8 cellular contexts compared by ENCODE assay signal in the genomic region with DNA sequence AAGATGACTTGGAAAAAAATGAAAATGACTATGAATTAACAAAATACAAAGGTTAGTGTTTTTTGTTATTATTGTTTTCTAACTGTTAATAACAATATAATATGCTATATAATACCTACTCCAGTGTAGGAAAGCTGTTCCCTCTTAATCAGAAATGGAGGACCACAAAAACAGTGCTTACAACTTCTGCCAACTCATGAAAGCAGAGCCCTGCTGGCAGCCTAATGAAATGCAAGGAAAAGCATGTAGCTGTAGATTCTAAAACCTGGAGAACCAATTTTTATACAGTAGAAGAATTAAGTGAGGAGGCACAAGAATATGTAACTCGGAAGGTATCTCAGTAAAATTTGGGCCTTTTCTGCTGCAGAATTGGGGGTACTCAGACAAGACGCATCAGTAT. TPM values are rescaled to one million over a fixed set of nuclear protein-coding genes. Genes with fewer than 3 reads are reported as not detected.
DNase-seq lines count a peak whose midpoint lies in the region; ATAC-seq, FAIRE-seq and TF ChIP-seq lines count a peak whose summit lies in the region.

No MANE protein-coding gene starts in this region.

- no peak overlapping the region for H3K27ac ChIP-seq in endothelial cell of umbilical vein (ENCODE audit: insufficient read depth, low read depth, low read length)
- H3K27ac ChIP-seq in tibial artery = no peak overlapping the region

- no peak overlapping the region for H3K4me2 ChIP-seq in endothelial cell of umbilical vein (ENCODE audit: insufficient read depth, low read length)

- intact Hi-C loops in endothelial cell of umbilical vein (cut with micrococcal nuclease) = no loop called here
- intact Hi-C loops in tibial artery (cut with DNase I; ENCODE audit: low total_unique reads) = no loop called here

- H3K36me3 ChIP-seq in endothelial cell of umbilical vein (ENCODE audit: control insufficient read depth in 2 of 2, extremely low read depth in 1 of 2, insufficient read depth in 2 of 2, low read length in 2 of 2) (no peaks in the 10 kb centered on the region), tibial artery (peaks cover 17 to 25% (median 18%) of the 10 kb centered on the region in 3 donors)

- dilution Hi-C loops in endothelial cell of umbilical vein (cut with MboI; ENCODE audit: extremely low pct_ligation_motif_present, low sequenced_read_pairs) = no loop called here

- H3K9ac ChIP-seq in endothelial cell of umbilical vein (replicated peaks; ENCODE audit: extremely low read depth, insufficient read depth, low read length) = no peak overlapping the region

- no peak for TF ChIP-seq POLR2A in endothelial cell of umbilical vein (IDR thresholded peaks at IDR 0.05; ENCODE audit: low read depth, low read length)

- H3K79me2 ChIP-seq in endothelial cell of umbilical vein (ENCODE audit: control insufficient read depth, insufficient read depth, low read length) = peaks cover 29% of the 10 kb centered on the region

- H3K27me3 ChIP-seq in endothelial cell of umbilical vein (ENCODE audit: control insufficient read depth in 2 of 2, insufficient read depth in 2 of 2, low read length in 2 of 2) (no peaks in the 10 kb centered on the region), tibial artery (no peaks in the 10 kb centered on the region)

- FAIRE-seq in endothelial cell of umbilical vein (lab: Jason Lieb, UNC) = peak; percentile 33

- BruUV-seq in endothelial cell of umbilical vein (replicated peaks; lab: Mats Ljungman, UMichigan) = no TSS peak

- H3K4me3 ChIP-seq in endothelial cell of umbilical vein (replicated peaks in 1 of 3; ENCODE audit: insufficient read depth in 1 of 3, low read depth in 1 of 3, low read length in 3 of 3) (no peak overlapping the region), tibial artery (no peak overlapping the region)

- peak; percentile 20 for DNase-seq in activated naive CD4-positive, alpha-beta T cell treated with anti-CD3 and anti-CD28 coated beads, Interleukin-2, amount 10 ng/mL, durations not matched to agents 7 days and 5 days
- no peak for DNase-seq in activated naive CD4-positive, alpha-beta T cell (lab: John Stamatoyannopoulos, UW)
- peak; percentile 31 for DNase-seq in NCI-H2171 treated with DMSO at 0.1 percent for 48 hours (lab: John Stamatoyannopoulos, UW)
- DNase-seq in endothelial cell of umbilical vein (ENCODE audit: low read depth, low spot score) = peak; percentile 31
- no peak for DNase-seq in tibial artery
- no peak for DNase-seq in NCI-H128 (lab: John Stamatoyannopoulos, UW; ENCODE audit: unreplicated experiment)

- CTCF ChIA-PET in activated naive CD4-positive, alpha-beta T cell treated with anti-CD3 and anti-CD28 coated beads, Interleukin-2, amount 10 ng/mL, durations not matched to agents 7 days and 5 days (lab: Charles Lee) = interaction anchor here (0.9 kb wide), 1 partner anchor 22 kb away, joined by 3 read pairs; no protein-coding TSS in a partner anchor
- CTCF ChIA-PET in endothelial cell of umbilical vein (lab: Charles Lee) = interaction anchor here (0.6 to 1.6 kb wide), 18 partner anchors 8 to 38 kb away, joined by 3 to 12 read pairs (median 4); a partner anchor contains a TSS

- H3K4me1 ChIP-seq in endothelial cell of umbilical vein (ENCODE audit: control insufficient read depth, extremely low read depth, insufficient read depth, low read length) (no peaks in the 10 kb centered on the region), tibial artery (peaks cover 0 to 9% (median 0%) of the 10 kb centered on the region in 4 donors)

- ATAC-seq in GM21515 (IDR thresholded peaks at IDR 0.05; ENCODE audit: unreplicated experiment) = no peak
- no peak for ATAC-seq in GM18858 (IDR thresholded peaks at IDR 0.05; ENCODE audit: unreplicated experiment)

- no peak overlapping the region for H2AFZ ChIP-seq in endothelial cell of umbilical vein (ENCODE audit: low read depth, low read length)

- peaks cover 7% of the 10 kb centered on the region for H3K9me3 Mint-ChIP-seq in activated naive CD4-positive, alpha-beta T cell treated with anti-CD3 and anti-CD28 coated beads, Interleukin-2, amount 10 ng/mL, durations not matched to agents 7 days and 5 days

- POLR2A ChIA-PET in endothelial cell of umbilical vein (lab: Charles Lee) = interaction anchor here (0.7 kb wide), 1 partner anchor 388 kb away, joined by 3 read pairs; no protein-coding TSS in a partner anchor

- H4K20me1 ChIP-seq in endothelial cell of umbilical vein (replicated peaks; ENCODE audit: control insufficient read depth, extremely low read depth, insufficient read depth, low read length) = no peaks in the 10 kb centered on the region

- no peak overlapping the region for H3K27ac Mint-ChIP-seq in activated naive CD4-positive, alpha-beta T cell treated with anti-CD3 and anti-CD28 coated beads, Interleukin-2, amount 10 ng/mL, durations not matched to agents 7 days and 5 days

- no peaks in the 10 kb centered on the region for H3K9me1 ChIP-seq in endothelial cell of umbilical vein (replicated peaks; ENCODE audit: control insufficient read depth, extremely low read depth, insufficient read depth, low read length)

- H3K4me3 Mint-ChIP-seq in activated naive CD4-positive, alpha-beta T cell treated with anti-CD3 and anti-CD28 coated beads, Interleukin-2, amount 10 ng/mL, durations not matched to agents 7 days and 5 days = no peak overlapping the region

- peaks cover 3% of the 10 kb centered on the region for H3K4me1 Mint-ChIP-seq in activated naive CD4-positive, alpha-beta T cell treated with anti-CD3 and anti-CD28 coated beads, Interleukin-2, amount 10 ng/mL, durations not matched to agents 7 days and 5 days

- no peaks in the 10 kb centered on the region for H3K27me3 Mint-ChIP-seq in activated naive CD4-positive, alpha-beta T cell treated with anti-CD3 and anti-CD28 coated beads, Interleukin-2, amount 10 ng/mL, durations not matched to agents 7 days and 5 days

- H3K9me3 ChIP-seq in endothelial cell of umbilical vein (replicated peaks; ENCODE audit: control insufficient read depth, insufficient read depth, low read length) (no peaks in the 10 kb centered on the region), tibial artery (no peaks in the 10 kb centered on the region)

- H3K36me3 Mint-ChIP-seq in activated naive CD4-positive, alpha-beta T cell treated with anti-CD3 and anti-CD28 coated beads, Interleukin-2, amount 10 ng/mL, durations not matched to agents 7 days and 5 days = peaks cover 46% of the 10 kb centered on the region

- TF ChIP-seq CTCF in endothelial cell of umbilical vein (IDR thresholded peaks at IDR 0.05; ENCODE audit: extremely low read depth in 1 of 2, insufficient read depth in 1 of 2, low read depth in 1 of 2, low read length in 2 of 2) = peak; percentile 39 to 47
- TF ChIP-seq CTCF in tibial artery (IDR thresholded peaks at IDR 0.05) = peak; percentile 1 to 20

TF ChIP-seq in endothelial cell of umbilical vein, 7 proteins besides CTCF, POLR2A, EP300 and RAD21:
- TF ChIP-seq JUN (IDR thresholded peaks at IDR 0.05; ENCODE audit: borderline replicate concordance, insufficient read depth, insufficient read length, low read depth) (no peak), EZH2 (IDR thresholded peaks at IDR 0.05; ENCODE audit: borderline replicate concordance, low read depth, low read length, severe bottlenecking) (no peak), GATA2 (IDR thresholded peaks at IDR 0.05; ENCODE audit: insufficient read depth, insufficient read length, low read depth, low read length) (no peak), POLR2AphosphoS5 (IDR thresholded peaks at IDR 0.05; ENCODE audit: insufficient read depth, low read depth, low read length) (no peak), MYC (IDR thresholded peaks at IDR 0.05; ENCODE audit: low read depth, low read length) (no peak), FOS (IDR thresholded peaks at IDR 0.05; ENCODE audit: borderline replicate concordance, insufficient read depth, low read length) (no peak)
- TF ChIP-seq, protein P1, sequence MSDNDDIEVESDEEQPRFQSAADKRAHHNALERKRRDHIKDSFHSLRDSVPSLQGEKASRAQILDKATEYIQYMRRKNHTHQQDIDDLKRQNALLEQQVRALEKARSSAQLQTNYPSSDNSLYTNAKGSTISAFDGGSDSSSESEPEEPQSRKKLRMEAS (IDR thresholded peaks at IDR 0.05; ENCODE audit: insufficient read depth, insufficient read length) = no peak

RNA-seq across cellular contexts. Expression of a gene that starts 29.4 kb away (rescaled TPM):
- 26.0 and 28.4 TPM in 2 replicates for total RNA-seq in endothelial cell of umbilical vein
- polyA plus RNA-seq in endothelial cell of umbilical vein = 2.5 and 3.5 TPM in 2 replicates
- polyA plus RNA-seq in endothelial cell of umbilical vein (2011; cell fraction: cytosol; rRNA removed) = 3.4 and 3.6 TPM in 2 replicates
- polyA plus RNA-seq in endothelial cell of umbilical vein (2011; cell fraction: nucleus; rRNA removed) = 25.9 and 29.7 TPM in 2 replicates
- 9.9 and 16.6 TPM in 2 replicates for polyA plus RNA-seq in endothelial cell of umbilical vein (2012)
- polyA minus RNA-seq in endothelial cell of umbilical vein = 20.0 and 22.0 TPM in 2 replicates
- 27.7 TPM for polyA minus RNA-seq in endothelial cell of umbilical vein (2011; cell fraction: cytosol; rRNA and poly(A)+ RNA removed)
- 60.2 and 82.5 TPM in 2 replicates for polyA minus RNA-seq in endothelial cell of umbilical vein (2011; cell fraction: nucleus; rRNA and poly(A)+ RNA removed)

Comparison
In these comparisons a context has a peak if more than half of its experiments do, and no peak if none do; other contexts are left out.
1. DNase-seq: peak in activated naive CD4-positive, alpha-beta T cell treated with anti-CD3 and anti-CD28 coated beads, Interleukin-2, amount 10 ng/mL, durations not matched to agents 7 days and 5 days (single experiment), NCI-H2171 treated with DMSO at 0.1 percent for 48 hours (single experiment) and endothelial cell of umbilical vein (single experiment); none in activated naive CD4-positive, alpha-beta T cell (0 of 4), tibial artery (0 of 2) and NCI-H128 (single experiment).